Comparison of ENCODE assay signal across 10 cellular contexts in genomic region chr22:46673677-46674236, GRCh38. TPM values are rescaled to one million over a fixed set of nuclear protein-coding genes. Genes with fewer than 3 reads are reported as not detected.
DNase-seq lines count a peak whose midpoint lies in the region; ATAC-seq lines count a peak whose summit lies in the region.
"Had no signal": no experiment of that assay in that cellular context is flagged by ENCODE, and none has a peak within 500 bp of the region (broad histone marks: within the 10 kb centered on the region; RNA-seq: fewer than 3 reads in every experiment).

No MANE protein-coding gene starts in this region.

- peak overlapping the region; percentile 80 for H3K4me3 Mint-ChIP-seq in activated CD8-positive, alpha-beta memory T cell treated with anti-CD3 and anti-CD28 coated beads, Interleukin-2, amount 10 ng/mL, durations not matched to agents 7 days and 5 days
- peak overlapping the region; percentile 80 for H3K4me3 Mint-ChIP-seq in activated CD4-positive, alpha-beta T cell treated with anti-CD3 and anti-CD28 coated beads, Interleukin-2, amount 10 ng/mL, durations not matched to agents 7 days and 5 days
- H3K4me3 Mint-ChIP-seq: neural progenitor cell had no signal

- ATAC-seq in activated CD8-positive, alpha-beta memory T cell treated with anti-CD3 and anti-CD28 coated beads, Interleukin-2, amount 10 ng/mL, durations not matched to agents 7 days and 5 days = peak; percentile 28
- ATAC-seq in stimulated activated naive CD8-positive, alpha-beta T cell treated with anti-CD3 and anti-CD28 coated beads, Interleukin-15, Interleukin-2, amounts not matched to agents 100 U/mL and 50 U/mL, for 24 hours = peak; percentile 10
- no peak for ATAC-seq in GM18867 (IDR thresholded peaks at IDR 0.05; ENCODE audit: unreplicated experiment)

- peak overlapping the region; percentile 95 for H3K27ac Mint-ChIP-seq in activated CD8-positive, alpha-beta memory T cell treated with anti-CD3 and anti-CD28 coated beads, Interleukin-2, amount 10 ng/mL, durations not matched to agents 7 days and 5 days
- peak overlapping the region; percentile 96 for H3K27ac Mint-ChIP-seq in activated CD4-positive, alpha-beta T cell treated with anti-CD3 and anti-CD28 coated beads, Interleukin-2, amount 10 ng/mL, durations not matched to agents 7 days and 5 days

- H3K4me1 Mint-ChIP-seq in activated CD8-positive, alpha-beta memory T cell treated with anti-CD3 and anti-CD28 coated beads, Interleukin-2, amount 10 ng/mL, durations not matched to agents 7 days and 5 days = peaks cover 27% of the 10 kb centered on the region
- H3K4me1 Mint-ChIP-seq in activated CD4-positive, alpha-beta T cell treated with anti-CD3 and anti-CD28 coated beads, Interleukin-2, amount 10 ng/mL, durations not matched to agents 7 days and 5 days = peaks cover 27% of the 10 kb centered on the region

- CTCF ChIA-PET in activated CD8-positive, alpha-beta memory T cell treated with anti-CD3 and anti-CD28 coated beads, Interleukin-2, amount 10 ng/mL, durations not matched to agents 7 days and 5 days (lab: Charles Lee) = interaction anchor here (1.7 kb wide), 1 partner anchor 111 kb away, joined by 7 read pairs; no protein-coding TSS in a partner anchor
- CTCF ChIA-PET in activated CD4-positive, alpha-beta T cell treated with anti-CD3 and anti-CD28 coated beads, Interleukin-2, amount 10 ng/mL, durations not matched to agents 7 days and 5 days (lab: Charles Lee) = interaction anchor here (1.1 to 1.2 kb wide), 2 partner anchors 110 to 115 kb away, joined by 3 to 6 read pairs; no protein-coding TSS in a partner anchor

- H3K9me3 Mint-ChIP-seq in activated CD8-positive, alpha-beta memory T cell treated with anti-CD3 and anti-CD28 coated beads, Interleukin-2, amount 10 ng/mL, durations not matched to agents 7 days and 5 days (ENCODE audit: low read depth) = no peaks in the 10 kb centered on the region
- no peaks in the 10 kb centered on the region for H3K9me3 Mint-ChIP-seq in activated CD4-positive, alpha-beta T cell treated with anti-CD3 and anti-CD28 coated beads, Interleukin-2, amount 10 ng/mL, durations not matched to agents 7 days and 5 days
- H3K9me3 Mint-ChIP-seq: neural progenitor cell had no signal

- no peaks in the 10 kb centered on the region for H3K27me3 Mint-ChIP-seq in activated CD8-positive, alpha-beta memory T cell treated with anti-CD3 and anti-CD28 coated beads, Interleukin-2, amount 10 ng/mL, durations not matched to agents 7 days and 5 days
- no peaks in the 10 kb centered on the region for H3K27me3 Mint-ChIP-seq in activated CD4-positive, alpha-beta T cell treated with anti-CD3 and anti-CD28 coated beads, Interleukin-2, amount 10 ng/mL, durations not matched to agents 7 days and 5 days

- no peak for DNase-seq in activated CD8-positive, alpha-beta memory T cell treated with anti-CD3 and anti-CD28 coated beads, Interleukin-2, amount 10 ng/mL, durations not matched to agents 7 days and 5 days
- DNase-seq in activated CD8-positive, alpha-beta memory T cell treated with anti-CD3 and anti-CD28 coated beads for 24 hours = no peak
- DNase-seq in activated CD4-positive, alpha-beta T cell treated with anti-CD3 and anti-CD28 coated beads, Interleukin-2, amount 10 ng/mL, durations not matched to agents 7 days and 5 days = no peak
- DNase-seq in germinal center (ENCODE audit: low spot score) (peak; percentile 52), hippocampal formation (lab: John Stamatoyannopoulos, UW) (no peak), DMS153 (lab: John Stamatoyannopoulos, UW) (no peak)
- DNase-seq in stimulated activated naive CD8-positive, alpha-beta T cell treated with anti-CD3 and anti-CD28 coated beads, Interleukin-15, Interleukin-2, amounts not matched to agents 100 U/mL and 50 U/mL, for 24 hours = peak; percentile 42
- DNase-seq: NCI-H1436 had no signal

- POLR2A ChIA-PET in activated CD4-positive, alpha-beta T cell treated with anti-CD3 and anti-CD28 coated beads, Interleukin-2, amount 10 ng/mL, durations not matched to agents 7 days and 5 days (lab: Charles Lee) = no interaction called here

- H3K36me3 Mint-ChIP-seq in activated CD8-positive, alpha-beta memory T cell treated with anti-CD3 and anti-CD28 coated beads, Interleukin-2, amount 10 ng/mL, durations not matched to agents 7 days and 5 days = no peaks in the 10 kb centered on the region
- peaks cover 3% of the 10 kb centered on the region for H3K36me3 Mint-ChIP-seq in activated CD4-positive, alpha-beta T cell treated with anti-CD3 and anti-CD28 coated beads, Interleukin-2, amount 10 ng/mL, durations not matched to agents 7 days and 5 days (ENCODE audit: low read depth)

RNA-seq across cellular contexts. Expression of gene GRAMD4, which starts 53.6 kb away (rescaled TPM):
- total RNA-seq in activated CD8-positive, alpha-beta memory T cell treated with anti-CD3 and anti-CD28 coated beads, Interleukin-2, amount 10 ng/mL, durations not matched to agents 7 days and 5 days = 10 to 100 TPM; 35.4 to 44.6 TPM
- 10 to 100 TPM; 40.8 to 43.2 TPM for total RNA-seq in activated CD4-positive, alpha-beta T cell treated with anti-CD3 and anti-CD28 coated beads, Interleukin-2, amount 10 ng/mL, durations not matched to agents 7 days and 5 days

Comparison
In these comparisons a context has a peak if more than half of its experiments do, and no peak if none do; other contexts are left out.
1. DNase-seq: peak in germinal center (single experiment) and stimulated activated naive CD8-positive, alpha-beta T cell treated with anti-CD3 and anti-CD28 coated beads, Interleukin-15, Interleukin-2, amounts not matched to agents 100 U/mL and 50 U/mL, for 24 hours (single experiment); none in activated CD8-positive, alpha-beta memory T cell treated with anti-CD3 and anti-CD28 coated beads, Interleukin-2, amount 10 ng/mL, durations not matched to agents 7 days and 5 days (single experiment), activated CD8-positive, alpha-beta memory T cell treated with anti-CD3 and anti-CD28 coated beads for 24 hours (single experiment), activated CD4-positive, alpha-beta T cell treated with anti-CD3 and anti-CD28 coated beads, Interleukin-2, amount 10 ng/mL, durations not matched to agents 7 days and 5 days (single experiment), hippocampal formation (0 of 2) and DMS153 (single experiment).